ENCODE assay signal across 8 cellular contexts in genomic region chr11:111878766-111879636, GRCh38.
DNase-seq lines count a peak whose midpoint lies in the region; ATAC-seq and FAIRE-seq lines count a peak whose summit lies in the region.

TSS of gene CFAP68 (plus strand) at chr11:111879541. CDS start at chr11:111879561, 20 bp downstream.
TSS of gene FDXACB1 (minus strand) at chr11:111879165. CDS start at chr11:111879132, 33 bp downstream.

- H3K27me3 Mint-ChIP-seq in central memory CD8-positive, alpha-beta T cell, result no peaks in the 10 kb centered on the region

- peaks cover 15% of the 10 kb centered on the region for H3K4me1 Mint-ChIP-seq in central memory CD8-positive, alpha-beta T cell

- peaks cover 6% of the 10 kb centered on the region for H3K9me3 Mint-ChIP-seq in central memory CD8-positive, alpha-beta T cell

- peaks cover 21% of the 10 kb centered on the region for H3K36me3 Mint-ChIP-seq in central memory CD8-positive, alpha-beta T cell (ENCODE audit: insufficient read depth)

- peak within 1 kb of the TSS; percentile 99 for H3K27ac Mint-ChIP-seq in central memory CD8-positive, alpha-beta T cell (ENCODE audit: low read depth)

- H3K4me3 Mint-ChIP-seq in central memory CD8-positive, alpha-beta T cell, result peak within 1 kb of the TSS; percentile 81

- DNase-seq in AG20443 (ENCODE audit: low spot score), result peak; percentile 97
- DNase-seq in NCI-H345 (lab: John Stamatoyannopoulos, UW), result peak; percentile 98
- peak; percentile 92 for DNase-seq in activated CD4-positive, CD25-positive, alpha-beta regulatory T cell treated with anti-CD3 and anti-CD28 coated beads, Interleukin-2, amount 50 U/mL, for 16 hours (ENCODE audit: low read depth, low spot score)
- peak; percentile 93 to 97 for DNase-seq in central memory CD8-positive, alpha-beta T cell (ENCODE audit: low spot score in 2 of 2)
- DNase-seq in stimulated activated CD4-positive, alpha-beta T cell treated with anti-CD3 and anti-CD28 coated beads, Interleukin-12 subunit alpha, Interleukin-12 subunit beta, amount 100 ng/mL, for 4 hours, result peak; percentile 87

- ATAC-seq in GM19023 (IDR thresholded peaks at IDR 0.05; ENCODE audit: unreplicated experiment), result peak; percentile 92
- peak; percentile 94 for ATAC-seq in HG03280 (IDR thresholded peaks at IDR 0.05; ENCODE audit: unreplicated experiment)
- ATAC-seq in central memory CD8-positive, alpha-beta T cell (replicated peaks; ENCODE audit: extremely low read depth, poor library complexity, severe bottlenecking), result peak; percentile 93

- FAIRE-seq in islet of Langerhans (lab: Jason Lieb, UNC), result peak; percentile 60

Comparison
In these comparisons a context has a peak if more than half of its experiments do, and no peak if none do; other contexts are left out.
1. Peak in every context shown above with its lines: DNase-seq and ATAC-seq.